Comparison of ENCODE assay signal across 33 cellular contexts in genomic region chr6:156231353-156231752, GRCh38.
"Had no signal": no experiment of that assay in that cellular context is flagged by ENCODE, and none has a peak within 500 bp of the region (broad histone marks: within the 10 kb centered on the region; RNA-seq: fewer than 3 reads in every experiment).

No MANE protein-coding gene starts in this region.

- H3K9ac ChIP-seq: SK-N-SH had no signal

- H3K4me3 Mint-ChIP-seq: activated B cell treated with CpG ODN at 0.5 μM for 24 hours; activated CD4-positive, alpha-beta memory T cell treated with anti-CD3 and anti-CD28 coated beads for 36 hours; activated naive CD4-positive, alpha-beta T cell treated with anti-CD3 and anti-CD28 coated beads, Interleukin-2, amount 10 ng/mL, durations not matched to agents 7 days and 5 days; activated naive CD8-positive, alpha-beta T cell; activated naive CD8-positive, alpha-beta T cell treated with anti-CD3 and anti-CD28 coated beads, Interleukin-2, amount 50 U/mL, for 24 hours; activated T-cell treated with anti-CD3 and anti-CD28 coated beads, Interleukin-2, amount 50 U/mL, for 4 hours; activated T-helper 1 cell treated with anti-CD3 and anti-CD28 coated beads, Interleukin-12 subunit alpha, Interleukin-12 subunit beta, Interleukin-2, Interleukin-4 antibody, amounts not matched to agents 30 ng/mL and 10 ng/mL and 1 ng/mL, durations not matched to agents 14 hours and 24 hours and 36 hours; brain; T-helper 1 cell treated with Interleukin-12 subunit alpha and Interleukin-12 subunit beta and Interleukin-4 antibody, amounts not matched to agents 30 μg/mL and 1 μg/mL, for 36 hours; T-helper 2 cell treated with Interferon-gamma antibody and Interleukin-4, amounts not matched to agents 5 μg/mL and 100 μg/mL, for 36 hours had no signal

- DNase-seq: activated B cell treated with CpG ODN at 0.5 μM for 24 hours; activated CD4-positive, alpha-beta memory T cell treated with anti-CD3 and anti-CD28 coated beads for 36 hours; activated CD4-positive, alpha-beta T cell treated with anti-CD3 and anti-CD28 coated beads for 4 hours; activated CD4-positive, alpha-beta T cell treated with anti-CD3 and anti-CD28 coated beads, Interleukin-2, amount 50 U/mL, for 1 hour; activated CD4-positive, CD25-positive, alpha-beta regulatory T cell treated with anti-CD3 and anti-CD28 coated beads, Interleukin-2, amount 50 U/mL, for 72 hours; activated CD8-positive, alpha-beta memory T cell treated with anti-CD3 and anti-CD28 coated beads, Interleukin-2, amount 50 U/mL, for 4 hours; activated gamma-delta T cell treated with Interleukin-2 at 50 U/mL for 16 hours; activated naive CD4-positive, alpha-beta T cell treated with anti-CD3 and anti-CD28 coated beads, Interleukin-2, amount 10 ng/mL, durations not matched to agents 7 days and 5 days; activated naive CD8-positive, alpha-beta T cell treated with anti-CD3 and anti-CD28 coated beads, Interleukin-2, amount 50 U/mL, for 24 hours; activated T-cell treated with anti-CD3 and anti-CD28 coated beads for 4 hours; activated T-cell treated with anti-CD3 and anti-CD28 coated beads, Interleukin-2, amount 50 U/mL, for 4 hours; anterior cingulate cortex; central memory CD4-positive, alpha-beta T cell; Kasumi-1; KG1; MG63; NCI-H1048; NCI-H1105 treated with DMSO at 0.1 percent for 48 hours; NCI-H1436; NCI-H1694; NCI-H2029; NCI-H2171 treated with DMSO at 0.1 percent for 48 hours; NCI-H345; NCI-H524 treated with DMSO at 0.1 percent for 48 hours; SHP77 treated with DMSO at 0.1 percent for 48 hours; SK-N-SH had no signal

- H3K9me3 ChIP-seq: MG63, SJSA1, SK-N-SH had no signal

- H3K27ac Mint-ChIP-seq: activated B cell treated with CpG ODN at 0.5 μM for 24 hours; activated CD4-positive, alpha-beta memory T cell treated with anti-CD3 and anti-CD28 coated beads for 36 hours; activated naive CD4-positive, alpha-beta T cell treated with anti-CD3 and anti-CD28 coated beads, Interleukin-2, amount 10 ng/mL, durations not matched to agents 7 days and 5 days; activated naive CD8-positive, alpha-beta T cell; activated naive CD8-positive, alpha-beta T cell treated with anti-CD3 and anti-CD28 coated beads, Interleukin-2, amount 50 U/mL, for 24 hours; activated T-helper 1 cell treated with anti-CD3 and anti-CD28 coated beads, Interleukin-12 subunit alpha, Interleukin-12 subunit beta, Interleukin-2, Interleukin-4 antibody, amounts not matched to agents 30 ng/mL and 10 ng/mL and 1 ng/mL, durations not matched to agents 14 hours and 24 hours and 36 hours; T-helper 1 cell treated with Interleukin-12 subunit alpha and Interleukin-12 subunit beta and Interleukin-4 antibody, amounts not matched to agents 30 μg/mL and 1 μg/mL, for 36 hours; T-helper 2 cell treated with Interferon-gamma antibody and Interleukin-4, amounts not matched to agents 5 μg/mL and 100 μg/mL, for 36 hours had no signal

- H3K27me3 ChIP-seq: MG63, SJSA1 had no signal

- H3K9me3 Mint-ChIP-seq: activated B cell treated with CpG ODN at 0.5 μM for 24 hours; activated naive CD4-positive, alpha-beta T cell treated with anti-CD3 and anti-CD28 coated beads, Interleukin-2, amount 10 ng/mL, durations not matched to agents 7 days and 5 days; activated T-cell treated with anti-CD3 and anti-CD28 coated beads, Interleukin-2, amount 50 U/mL, for 4 hours; T-helper 1 cell treated with Interleukin-12 subunit alpha and Interleukin-12 subunit beta and Interleukin-4 antibody, amounts not matched to agents 30 μg/mL and 1 μg/mL, for 36 hours; T-helper 2 cell treated with Interferon-gamma antibody and Interleukin-4, amounts not matched to agents 5 μg/mL and 100 μg/mL, for 36 hours had no signal

- H3K36me3 Mint-ChIP-seq: activated CD4-positive, alpha-beta memory T cell treated with anti-CD3 and anti-CD28 coated beads for 36 hours; activated naive CD4-positive, alpha-beta T cell treated with anti-CD3 and anti-CD28 coated beads, Interleukin-2, amount 10 ng/mL, durations not matched to agents 7 days and 5 days; activated naive CD8-positive, alpha-beta T cell; brain had no signal

- ATAC-seq: activated naive CD8-positive, alpha-beta T cell treated with anti-CD3 and anti-CD28 coated beads, Interleukin-2, amount 50 U/mL, for 24 hours; activated T-cell treated with anti-CD3 and anti-CD28 coated beads, Interleukin-2, amount 50 U/mL, for 4 hours; Panc1 had no signal

- H3K4me2 ChIP-seq: SK-N-SH had no signal

- H3K4me1 ChIP-seq: SJSA1 had no signal

- H3K36me3 ChIP-seq: MG63, SJSA1 had no signal

- H3K4me3 ChIP-seq: MG63, SJSA1 had no signal

- H3K27ac ChIP-seq: SJSA1 had no signal

- H3K4me1 Mint-ChIP-seq: activated naive CD4-positive, alpha-beta T cell treated with anti-CD3 and anti-CD28 coated beads, Interleukin-2, amount 10 ng/mL, durations not matched to agents 7 days and 5 days; activated naive CD8-positive, alpha-beta T cell treated with anti-CD3 and anti-CD28 coated beads, Interleukin-2, amount 50 U/mL, for 24 hours had no signal

- H3K27me3 Mint-ChIP-seq: activated B cell treated with CpG ODN at 0.5 μM for 24 hours; activated CD4-positive, alpha-beta memory T cell treated with anti-CD3 and anti-CD28 coated beads for 36 hours; activated naive CD4-positive, alpha-beta T cell treated with anti-CD3 and anti-CD28 coated beads, Interleukin-2, amount 10 ng/mL, durations not matched to agents 7 days and 5 days; activated naive CD8-positive, alpha-beta T cell; activated naive CD8-positive, alpha-beta T cell treated with anti-CD3 and anti-CD28 coated beads, Interleukin-2, amount 50 U/mL, for 24 hours; brain had no signal
